Comparison of ENCODE assay signal across 29 cellular contexts in genomic region chr19:46390866-46391265, GRCh38. TPM values are rescaled to one million over a fixed set of nuclear protein-coding genes. Genes with fewer than 3 reads are reported as not detected.
DNase-seq lines count a peak whose midpoint lies in the region; ATAC-seq, FAIRE-seq and TF ChIP-seq lines count a peak whose summit lies in the region.
"Had no signal": no experiment of that assay in that cellular context is flagged by ENCODE, and none has a peak within 500 bp of the region (broad histone marks: within the 10 kb centered on the region; RNA-seq: fewer than 3 reads in every experiment).

No MANE protein-coding gene starts in this region.

- TF ChIP-seq CTCF in IMR-90 (conservative IDR thresholded peaks at IDR 0.05; ENCODE audit: low read depth, low read length) (no peak), kidney (IDR thresholded peaks at IDR 0.05; ENCODE audit: borderline replicate concordance, extremely low read depth, insufficient read depth) (no peak), colonic mucosa (IDR thresholded peaks at IDR 0.05) (no peak)

- H3K4me2 ChIP-seq in BLaER1 (peak overlapping the region; percentile 82), IMR-90 (ENCODE audit: low read depth, low read length) (no peak overlapping the region)

- CTCF ChIA-PET in IMR-90 (lab: Yijun Ruan, JAX): no interaction called here
- CTCF ChIA-PET in HEK293T (lab: Yijun Ruan, JAX): no interaction called here

- H3K79me1 ChIP-seq in IMR-90 (ENCODE audit: low read depth in 1 of 2, low read length in 2 of 2): peaks cover 0 to 14% of the 10 kb centered on the region in 2 experiments; a peak in 2 of 4 replicates

- no peak for FAIRE-seq in kidney (lab: Jason Lieb, UNC)
- FAIRE-seq: endothelial cell of umbilical vein, G401.6 had no signal

- no peak overlapping the region for H2AK9ac ChIP-seq in IMR-90 (replicated peaks; ENCODE audit: low read depth, low read length, poor library complexity)

- no peak overlapping the region for H4K8ac ChIP-seq in IMR-90 (ENCODE audit: low read depth in 2 of 2, low read length in 2 of 2)

- H3K23ac ChIP-seq in IMR-90 (ENCODE audit: low read depth, low read length): no peak overlapping the region

- in situ Hi-C loops in IMR-90 (cut with MboI; ENCODE audit: low sequenced_read_pairs): no loop called here

- H3K14ac ChIP-seq in IMR-90 (replicated peaks; ENCODE audit: low read depth, low read length): no peak overlapping the region

- no peak for TF ChIP-seq POLR2A in IMR-90 (IDR thresholded peaks at IDR 0.05; ENCODE audit: low read depth, low read length)

- H4K20me1 ChIP-seq in BLaER1 (no peaks in the 10 kb centered on the region), IMR-90 (ENCODE audit: insufficient read depth, low read length) (no peaks in the 10 kb centered on the region; the same call in 1 of the 2 replicates)

- BruUV-seq in IMR-90 (replicated peaks; lab: Mats Ljungman, UMichigan): no TSS peak

- no peak overlapping the region for H3K4ac ChIP-seq in IMR-90 (ENCODE audit: low read depth, low read length)

- H2BK5ac ChIP-seq in IMR-90 (ENCODE audit: low read depth, low read length, poor library complexity, severe bottlenecking): no peak overlapping the region

- intact Hi-C loops in IMR-90 (cut with micrococcal nuclease) (no loop called here), kidney (cut with DNase I) (no loop called here), colonic mucosa (cut with DNase I) (loop anchor here (5.0 kb wide), 2 partner anchors 109 to 126 kb away; no protein-coding TSS in a partner anchor)

- dilution Hi-C loops in IMR-90 (cut with HindIII; ENCODE audit: low sequenced_read_pairs, unreplicated experiment): no loop called here

- no peak for ATAC-seq in IMR-90 (ENCODE audit: low read depth)
- ATAC-seq: left lung; natural killer cell treated with Interleukin-12 subunit alpha and Interleukin-12 subunit beta and Interleukin-15 and Interleukin-18, amount 100 ng/mL, for 72 hours had no signal

- H2BK15ac ChIP-seq in IMR-90 (ENCODE audit: low read depth, low read length): no peak overlapping the region

- H3K4me1 ChIP-seq in BLaER1 (peaks cover 61% of the 10 kb centered on the region), IMR-90 (ENCODE audit: control insufficient read depth, insufficient read depth, low read length) (peaks cover 14% of the 10 kb centered on the region), kidney (ENCODE audit: control insufficient read depth in 1 of 2, insufficient read depth in 1 of 2, low read depth in 1 of 2, low read length in 2 of 2) (no peaks in the 10 kb centered on the region), colonic mucosa (no peaks in the 10 kb centered on the region)
- H3K4me1 ChIP-seq: prostate gland had no signal

- POLR2A ChIA-PET in IMR-90 (lab: Charles Lee; ENCODE audit: unreplicated experiment): no interaction called here
- POLR2A ChIA-PET in HEK293T (lab: Yijun Ruan, JAX): no interaction called here

- H3K4me3 ChIP-seq in BLaER1 (no peak overlapping the region), IMR-90 (ENCODE audit: insufficient read depth, low read depth, low read length) (no peak overlapping the region), kidney (ENCODE audit: low read length in 2 of 2) (no peak overlapping the region), colonic mucosa (no peak overlapping the region)
- H3K4me3 ChIP-seq: dorsolateral prefrontal cortex, left lung, prostate gland, skin epidermis, vagina had no signal

- no peak overlapping the region for H4K91ac ChIP-seq in IMR-90 (ENCODE audit: insufficient read depth, low read depth, low read length)

- H3K9me3 ChIP-seq in BLaER1 (no peaks in the 10 kb centered on the region), IMR-90 (ENCODE audit: control insufficient read depth, insufficient read depth, low read length) (peaks cover 6% of the 10 kb centered on the region), kidney (ENCODE audit: control insufficient read depth in 1 of 2, low read length in 2 of 2) (no peaks in the 10 kb centered on the region), colonic mucosa (no peaks in the 10 kb centered on the region)
- H3K9me3 ChIP-seq: left lung, prostate gland, vagina had no signal

- H2BK20ac ChIP-seq in IMR-90 (ENCODE audit: low read depth, low read length): no peak overlapping the region

- H3K9me1 ChIP-seq in IMR-90 (ENCODE audit: insufficient read depth, low read length): peaks cover 18% of the 10 kb centered on the region

- no peak for TF ChIP-seq RAD21 in IMR-90 (IDR thresholded peaks at IDR 0.05; ENCODE audit: low read length)

- H3K27ac ChIP-seq in BLaER1 (peak overlapping the region; percentile 94), IMR-90 (ENCODE audit: insufficient read depth, low read length) (no peak overlapping the region), kidney (ENCODE audit: low read depth in 2 of 2, low read length in 2 of 2) (no peak overlapping the region), colonic mucosa (no peak overlapping the region)
- H3K27ac ChIP-seq: left lung, prostate gland, vagina, VCaP had no signal

- peak overlapping the region; percentile 51; the same call in 1 of the 2 replicates for H2AK5ac ChIP-seq in IMR-90 (ENCODE audit: low read depth, low read length)

- no peaks in the 10 kb centered on the region for H3K27me3 ChIP-seq in BLaER1
- H3K27me3 ChIP-seq in IMR-90 (ENCODE audit: control insufficient read depth, insufficient read depth, low read length): no peaks in the 10 kb centered on the region
- H3K27me3 ChIP-seq in colonic mucosa: no peaks in the 10 kb centered on the region
- H3K27me3 ChIP-seq: dorsolateral prefrontal cortex, left lung, vagina had no signal

- 95% methylated on average over 16 of the region's 18 CpGs; no CpG with 5 or more reads in 1 of the 2 experiments for WGBS in IMR-90 (ENCODE audit: extremely low coverage in 2 of 2, insufficient read length in 1 of 2), 2 experiments

- no peak overlapping the region for H4K5ac ChIP-seq in IMR-90 (ENCODE audit: low read depth, low read length)

- H3K36me3 ChIP-seq in BLaER1 (peaks cover 63% of the 10 kb centered on the region), IMR-90 (ENCODE audit: control insufficient read depth, insufficient read depth, low read length) (peaks cover 42% of the 10 kb centered on the region), kidney (ENCODE audit: control insufficient read depth in 1 of 2, insufficient read depth in 2 of 2, low read length in 2 of 2) (peaks cover 12 to 40% of the 10 kb centered on the region in 2 donors), colonic mucosa (peaks cover 14% of the 10 kb centered on the region)

- H2BK120ac ChIP-seq in IMR-90 (ENCODE audit: low read depth, low read length): no peak overlapping the region

- no peak overlapping the region for H3K18ac ChIP-seq in IMR-90 (ENCODE audit: low read depth, low read length)

- DNase-seq in IMR-90: no peak
- peak; percentile 68 for DNase-seq in kidney
- peak; percentile 59 for DNase-seq in stromal cell of bone marrow (ENCODE audit: low read depth)
- no peak for DNase-seq in colonic mucosa
- no peak for DNase-seq in NCI-H2227 (lab: John Stamatoyannopoulos, UW; ENCODE audit: unreplicated experiment)
- DNase-seq in HEK293T (ENCODE audit: extremely low spot score): no peak
- DNase-seq: activated CD4-positive, alpha-beta T cell treated with anti-CD3 and anti-CD28 coated beads, Interleukin-2, amount 10 ng/mL, durations not matched to agents 7 days and 5 days; anterior cingulate cortex; central memory CD4-positive, alpha-beta T cell; DMS53; NCI-H1092 treated with DMSO at 0.1 percent for 48 hours; NCI-H1930; NCI-H748 treated with DMSO at 0.1 percent for 48 hours; stimulated activated CD4-positive, alpha-beta T cell treated with anti-CD3 and anti-CD28 coated beads, Interleukin-2, amount 100 ng/mL, for 24 hours had no signal

- H3K9ac ChIP-seq in BLaER1: peak overlapping the region; percentile 81
- H3K9ac ChIP-seq in IMR-90 (ENCODE audit: low read depth, low read length): no peak overlapping the region
- H3K9ac ChIP-seq in kidney (ENCODE audit: low read length in 2 of 2): no peak overlapping the region
- H3K9ac ChIP-seq in colonic mucosa (ENCODE audit: low read depth in 2 of 2, low read length in 2 of 2): no peak overlapping the region

- H2AFZ ChIP-seq in IMR-90 (replicated peaks; ENCODE audit: low read length, poor library complexity): no peak overlapping the region

- H3K56ac ChIP-seq in IMR-90 (ENCODE audit: extremely low read depth, insufficient read depth, low read length): no peak overlapping the region

TF ChIP-seq in IMR-90, 13 proteins besides CTCF, POLR2A, EP300 and RAD21 (continues in another document):
- no peak for TF ChIP-seq MXI1 (IDR thresholded peaks at IDR 0.05; ENCODE audit: borderline replicate concordance, low read depth, low read length)

TF ChIP-seq in HEK293T, 16 proteins besides CTCF, POLR2A, EP300 and RAD21 (continues in another document):
- TF ChIP-seq FOXA1 (IDR thresholded peaks at IDR 0.05) (no peak), ELF4 (IDR thresholded peaks at IDR 0.05) (no peak), ZNF384 (IDR thresholded peaks at IDR 0.05) (no peak), SP1 (IDR thresholded peaks at IDR 0.05) (no peak), LEF1 (IDR thresholded peaks at IDR 0.05; ENCODE audit: borderline replicate concordance) (no peak), CTBP1 (IDR thresholded peaks at IDR 0.05; ENCODE audit: borderline replicate concordance) (no peak), ARNT (IDR thresholded peaks at IDR 0.05) (no peak), FOXK2 (IDR thresholded peaks at IDR 0.05) (no peak), FOXM1 (IDR thresholded peaks at IDR 0.05; ENCODE audit: borderline replicate concordance) (no peak), L3MBTL2 (conservative IDR thresholded peaks at IDR 0.05) (no peak)

RNA-seq across cellular contexts. Expression of gene CCDC8, which starts 22.5 kb away (rescaled TPM):
- 10.2 and 10.3 TPM in 2 replicates for total RNA-seq in IMR-90 (2012; rRNA removed)
- 8.9 and 9.3 TPM in 2 replicates for polyA plus RNA-seq in IMR-90 (2012; rRNA removed)
- 5.5 and 8.8 TPM in 2 replicates for polyA plus RNA-seq in IMR-90 (2012; cell fraction: cytosol; rRNA removed)
- polyA plus RNA-seq in IMR-90 (2012; cell fraction: nucleus; rRNA removed; ENCODE audit: low replicate concordance): 3.7 and 4.1 TPM in 2 replicates
- 18.9 TPM for total RNA-seq in kidney
- 21.0 TPM for polyA plus RNA-seq in kidney (ENCODE audit: insufficient read depth, low read depth, low replicate concordance)
- 1 to 10 TPM in 1 of 2 donors, under 1 TPM in 1; 0.99 to 1.1 TPM for total RNA-seq in colonic mucosa
- total RNA-seq: activated CD4-positive, alpha-beta T cell treated with anti-CD3 and anti-CD28 coated beads, Interleukin-2, amount 10 ng/mL, durations not matched to agents 7 days and 5 days; CD8-positive, alpha-beta memory T cell; mononuclear cell; natural killer cell treated with Interleukin-12 subunit alpha and Interleukin-12 subunit beta and Interleukin-15 and Interleukin-18, amount 100 ng/mL, for 72 hours; T-helper 2 cell treated with Interferon-gamma antibody and Interleukin-4, amounts not matched to agents 100 ng/mL and 5 ng/mL, for 36 hours had no signal
- polyA plus RNA-seq: CD8-positive, alpha-beta memory T cell; IgD-negative memory B cell had no signal

RNA-seq across cellular contexts. Expression of gene PNMA8C, which starts 37.9 kb away (rescaled TPM):
- total RNA-seq in IMR-90 (2012; rRNA removed) (under 0.01 and 0.18 TPM in 2 replicates), kidney (0.09 TPM), colonic mucosa (under 1 TPM in 1 of 2 donors, not detected in 1; 0.08 TPM)
- polyA plus RNA-seq in IMR-90 (2012; rRNA removed) (0.09 TPM in 1 of 2 replicates, not detected in the other), kidney (ENCODE audit: insufficient read depth, low read depth, low replicate concordance) (0.09 TPM)
- polyA plus RNA-seq in IMR-90 (2012; cell fraction: cytosol; rRNA removed): 0.03 TPM in 1 of 2 replicates, not detected in the other
- polyA plus RNA-seq in IMR-90 (2012; cell fraction: nucleus; rRNA removed; ENCODE audit: low replicate concordance): 0.03 and 0.13 TPM in 2 replicates
- total RNA-seq: activated CD4-positive, alpha-beta T cell treated with anti-CD3 and anti-CD28 coated beads, Interleukin-2, amount 10 ng/mL, durations not matched to agents 7 days and 5 days; CD8-positive, alpha-beta memory T cell; endothelial cell of umbilical vein; mononuclear cell; natural killer cell treated with Interleukin-12 subunit alpha and Interleukin-12 subunit beta and Interleukin-15 and Interleukin-18, amount 100 ng/mL, for 72 hours; RPMI7951; T-helper 2 cell treated with Interferon-gamma antibody and Interleukin-4, amounts not matched to agents 100 ng/mL and 5 ng/mL, for 36 hours had no signal
- polyA plus RNA-seq: CD8-positive, alpha-beta memory T cell; endothelial cell of umbilical vein; IgD-negative memory B cell had no signal

RNA-seq across cellular contexts. Expression of gene PPP5C, which starts 44.0 kb away (rescaled TPM):
- total RNA-seq in IMR-90 (2012; rRNA removed) (68.9 and 80.5 TPM in 2 replicates), kidney (63.7 TPM), colonic mucosa (10 to 100 TPM; 46.0 to 87.5 TPM)
- polyA plus RNA-seq in IMR-90 (2012; rRNA removed) (128 and 133 TPM in 2 replicates), kidney (ENCODE audit: insufficient read depth, low read depth, low replicate concordance) (54.3 TPM)
- 103 and 109 TPM in 2 replicates for polyA plus RNA-seq in IMR-90 (2012; cell fraction: cytosol; rRNA removed)
- polyA plus RNA-seq in IMR-90 (2012; cell fraction: nucleus; rRNA removed; ENCODE audit: low replicate concordance): 214 and 279 TPM in 2 replicates

Comparison
In these comparisons a context has a peak if more than half of its experiments do, and no peak if none do; other contexts are left out.
1. DNase-seq: peak in kidney (single experiment) and stromal cell of bone marrow (single experiment); none in IMR-90 (single experiment), colonic mucosa (single experiment), NCI-H2227 (single experiment) and HEK293T (single experiment).